ENCODE assay signal across 1 cellular context in genomic region chr2:10419553-10420257, GRCh38.
TF ChIP-seq lines count a peak whose summit lies in the region.

No MANE protein-coding gene starts in this region.

TF ChIP-seq in IMR-90, 13 proteins besides CTCF, POLR2A, EP300 and RAD21 (continued from another document):
- TF ChIP-seq USF2 (IDR thresholded peaks at IDR 0.05; ENCODE audit: low read depth, low read length) (no peak), MAFK (IDR thresholded peaks at IDR 0.05; ENCODE audit: low read depth, low read length) (no peak), MXI1 (IDR thresholded peaks at IDR 0.05; ENCODE audit: borderline replicate concordance, low read depth, low read length) (no peak), CEBPB (IDR thresholded peaks at IDR 0.05; ENCODE audit: low read depth, low read length) (no peak), MAZ (IDR thresholded peaks at IDR 0.05; ENCODE audit: borderline replicate concordance, low read depth, low read length) (no peak), CHD1 (IDR thresholded peaks at IDR 0.05; ENCODE audit: low read depth, low read length) (no peak), SMC3 (IDR thresholded peaks at IDR 0.05; ENCODE audit: low read depth, low read length) (no peak), RFX5 (IDR thresholded peaks at IDR 0.05; ENCODE audit: low read depth, low read length) (no peak), FOS (IDR thresholded peaks at IDR 0.05; ENCODE audit: low read depth, low read length) (no peak), RCOR1 (IDR thresholded peaks at IDR 0.05; ENCODE audit: insufficient replicate concordance, low read length) (no peak)
